1 cellular context compared by ENCODE assay signal in genomic region chr5:139969318-139969717, GRCh38.
TF ChIP-seq lines count a peak whose summit lies in the region.

No MANE protein-coding gene starts in this region.

TF ChIP-seq in GM12878, 131 proteins besides CTCF, POLR2A, EP300 and RAD21:
- no peak for TF ChIP-seq ZBTB33 (IDR thresholded peaks at IDR 0.05)
- TF ChIP-seq, protein P1, sequence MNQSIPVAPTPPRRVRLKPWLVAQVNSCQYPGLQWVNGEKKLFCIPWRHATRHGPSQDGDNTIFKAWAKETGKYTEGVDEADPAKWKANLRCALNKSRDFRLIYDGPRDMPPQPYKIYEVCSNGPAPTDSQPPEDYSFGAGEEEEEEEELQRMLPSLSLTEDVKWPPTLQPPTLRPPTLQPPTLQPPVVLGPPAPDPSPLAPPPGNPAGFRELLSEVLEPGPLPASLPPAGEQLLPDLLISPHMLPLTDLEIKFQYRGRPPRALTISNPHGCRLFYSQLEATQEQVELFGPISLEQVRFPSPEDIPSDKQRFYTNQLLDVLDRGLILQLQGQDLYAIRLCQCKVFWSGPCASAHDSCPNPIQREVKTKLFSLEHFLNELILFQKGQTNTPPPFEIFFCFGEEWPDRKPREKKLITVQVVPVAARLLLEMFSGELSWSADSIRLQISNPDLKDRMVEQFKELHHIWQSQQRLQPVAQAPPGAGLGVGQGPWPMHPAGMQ (IDR thresholded peaks at IDR 0.05; ENCODE audit: borderline replicate concordance): no peak
- TF ChIP-seq ZNF274 (IDR thresholded peaks at IDR 0.05; ENCODE audit: insufficient read depth, insufficient read length): no peak
